1 cellular context compared by ENCODE assay signal in the genomic region with DNA sequence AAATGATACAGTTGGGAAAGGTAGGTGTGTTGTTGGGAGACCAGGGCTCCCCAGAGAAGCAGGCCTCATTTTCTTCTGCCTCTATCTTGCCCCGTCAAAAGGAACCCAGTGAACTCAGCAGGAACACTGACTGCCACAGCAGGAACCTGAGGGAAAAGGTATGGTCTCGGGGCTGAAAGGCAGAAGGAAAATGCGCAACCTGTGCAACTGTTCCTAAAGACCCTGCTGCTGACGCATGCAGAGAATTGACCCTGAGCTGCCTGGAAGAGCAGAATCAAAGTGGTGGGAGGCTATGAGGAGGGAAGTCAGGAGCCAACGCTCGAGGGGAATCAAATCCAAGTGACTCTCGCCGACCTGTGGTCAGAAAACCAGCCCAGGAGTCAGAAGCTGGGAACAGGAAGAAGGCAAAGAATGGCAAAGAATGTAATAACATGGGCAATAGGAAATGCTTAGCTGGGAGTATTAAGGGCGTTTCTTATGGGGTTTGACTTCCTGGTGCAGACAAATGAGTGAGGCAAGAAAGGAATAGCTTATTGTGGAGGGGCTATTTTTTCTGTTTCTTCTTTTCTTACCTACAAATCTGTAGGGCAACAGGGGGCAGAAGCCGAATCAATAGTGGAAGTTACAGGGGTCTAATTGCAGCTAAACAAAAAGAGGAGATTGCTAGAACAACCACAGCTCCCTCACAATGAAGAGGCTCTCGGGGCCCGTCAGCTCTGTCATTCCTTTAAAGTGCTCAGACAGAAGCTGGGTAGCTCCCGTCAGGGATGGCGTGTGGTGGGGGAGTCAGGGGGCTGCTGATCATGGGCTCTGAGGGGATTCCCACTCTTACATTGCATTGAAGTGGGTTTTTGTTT.
TF ChIP-seq lines count a peak whose summit lies in the region.

No MANE protein-coding gene starts in this region.

TF ChIP-seq in GM23338, 12 proteins besides CTCF, POLR2A, EP300 and RAD21 (continued from another document):
- TF ChIP-seq, protein P1, sequence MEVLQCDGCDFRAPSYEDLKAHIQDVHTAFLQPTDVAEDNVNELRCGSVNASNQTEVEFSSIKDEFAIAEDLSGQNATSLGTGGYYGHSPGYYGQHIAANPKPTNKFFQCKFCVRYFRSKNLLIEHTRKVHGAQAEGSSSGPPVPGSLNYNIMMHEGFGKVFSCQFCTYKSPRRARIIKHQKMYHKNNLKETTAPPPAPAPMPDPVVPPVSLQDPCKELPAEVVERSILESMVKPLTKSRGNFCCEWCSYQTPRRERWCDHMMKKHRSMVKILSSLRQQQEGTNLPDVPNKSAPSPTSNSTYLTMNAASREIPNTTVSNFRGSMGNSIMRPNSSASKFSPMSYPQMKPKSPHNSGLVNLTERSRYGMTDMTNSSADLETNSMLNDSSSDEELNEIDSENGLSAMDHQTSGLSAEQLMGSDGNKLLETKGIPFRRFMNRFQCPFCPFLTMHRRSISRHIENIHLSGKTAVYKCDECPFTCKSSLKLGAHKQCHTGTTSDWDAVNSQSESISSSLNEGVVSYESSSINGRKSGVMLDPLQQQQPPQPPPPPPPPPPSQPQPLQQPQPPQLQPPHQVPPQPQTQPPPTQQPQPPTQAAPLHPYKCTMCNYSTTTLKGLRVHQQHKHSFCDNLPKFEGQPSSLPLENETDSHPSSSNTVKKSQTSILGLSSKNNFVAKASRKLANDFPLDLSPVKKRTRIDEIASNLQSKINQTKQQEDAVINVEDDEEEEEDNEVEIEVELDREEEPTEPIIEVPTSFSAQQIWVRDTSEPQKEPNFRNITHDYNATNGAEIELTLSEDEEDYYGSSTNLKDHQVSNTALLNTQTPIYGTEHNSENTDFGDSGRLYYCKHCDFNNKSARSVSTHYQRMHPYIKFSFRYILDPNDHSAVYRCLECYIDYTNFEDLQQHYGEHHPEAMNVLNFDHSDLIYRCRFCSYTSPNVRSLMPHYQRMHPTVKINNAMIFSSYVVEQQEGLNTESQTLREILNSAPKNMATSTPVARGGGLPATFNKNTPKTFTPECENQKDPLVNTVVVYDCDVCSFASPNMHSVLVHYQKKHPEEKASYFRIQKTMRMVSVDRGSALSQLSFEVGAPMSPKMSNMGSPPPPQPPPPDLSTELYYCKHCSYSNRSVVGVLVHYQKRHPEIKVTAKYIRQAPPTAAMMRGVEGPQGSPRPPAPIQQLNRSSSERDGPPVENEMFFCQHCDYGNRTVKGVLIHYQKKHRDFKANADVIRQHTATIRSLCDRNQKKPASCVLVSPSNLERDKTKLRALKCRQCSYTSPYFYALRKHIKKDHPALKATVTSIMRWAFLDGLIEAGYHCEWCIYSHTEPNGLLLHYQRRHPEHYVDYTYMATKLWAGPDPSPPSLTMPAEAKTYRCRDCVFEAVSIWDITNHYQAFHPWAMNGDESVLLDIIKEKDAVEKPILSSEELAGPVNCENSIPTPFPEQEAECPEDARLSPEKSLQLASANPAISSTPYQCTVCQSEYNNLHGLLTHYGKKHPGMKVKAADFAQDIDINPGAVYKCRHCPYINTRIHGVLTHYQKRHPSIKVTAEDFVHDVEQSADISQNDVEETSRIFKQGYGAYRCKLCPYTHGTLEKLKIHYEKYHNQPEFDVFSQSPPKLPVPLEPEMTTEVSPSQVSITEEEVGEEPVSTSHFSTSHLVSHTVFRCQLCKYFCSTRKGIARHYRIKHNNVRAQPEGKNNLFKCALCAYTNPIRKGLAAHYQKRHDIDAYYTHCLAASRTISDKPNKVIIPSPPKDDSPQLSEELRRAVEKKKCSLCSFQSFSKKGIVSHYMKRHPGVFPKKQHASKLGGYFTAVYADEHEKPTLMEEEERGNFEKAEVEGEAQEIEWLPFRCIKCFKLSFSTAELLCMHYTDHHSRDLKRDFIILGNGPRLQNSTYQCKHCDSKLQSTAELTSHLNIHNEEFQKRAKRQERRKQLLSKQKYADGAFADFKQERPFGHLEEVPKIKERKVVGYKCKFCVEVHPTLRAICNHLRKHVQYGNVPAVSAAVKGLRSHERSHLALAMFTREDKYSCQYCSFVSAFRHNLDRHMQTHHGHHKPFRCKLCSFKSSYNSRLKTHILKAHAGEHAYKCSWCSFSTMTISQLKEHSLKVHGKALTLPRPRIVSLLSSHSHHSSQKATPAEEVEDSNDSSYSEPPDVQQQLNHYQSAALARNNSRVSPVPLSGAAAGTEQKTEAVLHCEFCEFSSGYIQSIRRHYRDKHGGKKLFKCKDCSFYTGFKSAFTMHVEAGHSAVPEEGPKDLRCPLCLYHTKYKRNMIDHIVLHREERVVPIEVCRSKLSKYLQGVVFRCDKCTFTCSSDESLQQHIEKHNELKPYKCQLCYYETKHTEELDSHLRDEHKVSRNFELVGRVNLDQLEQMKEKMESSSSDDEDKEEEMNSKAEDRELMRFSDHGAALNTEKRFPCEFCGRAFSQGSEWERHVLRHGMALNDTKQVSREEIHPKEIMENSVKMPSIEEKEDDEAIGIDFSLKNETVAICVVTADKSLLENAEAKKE (CRISPR knock-in tag; IDR thresholded peaks at IDR 0.05): no peak
- no peak for TF ChIP-seq ZNF331 (CRISPR knock-in tag; IDR thresholded peaks at IDR 0.05; ENCODE audit: low read depth)
- no peak for TF ChIP-seq EZH2phosphoT487 (IDR thresholded peaks at IDR 0.05; ENCODE audit: unreplicated experiment)
- TF ChIP-seq, protein P2, sequence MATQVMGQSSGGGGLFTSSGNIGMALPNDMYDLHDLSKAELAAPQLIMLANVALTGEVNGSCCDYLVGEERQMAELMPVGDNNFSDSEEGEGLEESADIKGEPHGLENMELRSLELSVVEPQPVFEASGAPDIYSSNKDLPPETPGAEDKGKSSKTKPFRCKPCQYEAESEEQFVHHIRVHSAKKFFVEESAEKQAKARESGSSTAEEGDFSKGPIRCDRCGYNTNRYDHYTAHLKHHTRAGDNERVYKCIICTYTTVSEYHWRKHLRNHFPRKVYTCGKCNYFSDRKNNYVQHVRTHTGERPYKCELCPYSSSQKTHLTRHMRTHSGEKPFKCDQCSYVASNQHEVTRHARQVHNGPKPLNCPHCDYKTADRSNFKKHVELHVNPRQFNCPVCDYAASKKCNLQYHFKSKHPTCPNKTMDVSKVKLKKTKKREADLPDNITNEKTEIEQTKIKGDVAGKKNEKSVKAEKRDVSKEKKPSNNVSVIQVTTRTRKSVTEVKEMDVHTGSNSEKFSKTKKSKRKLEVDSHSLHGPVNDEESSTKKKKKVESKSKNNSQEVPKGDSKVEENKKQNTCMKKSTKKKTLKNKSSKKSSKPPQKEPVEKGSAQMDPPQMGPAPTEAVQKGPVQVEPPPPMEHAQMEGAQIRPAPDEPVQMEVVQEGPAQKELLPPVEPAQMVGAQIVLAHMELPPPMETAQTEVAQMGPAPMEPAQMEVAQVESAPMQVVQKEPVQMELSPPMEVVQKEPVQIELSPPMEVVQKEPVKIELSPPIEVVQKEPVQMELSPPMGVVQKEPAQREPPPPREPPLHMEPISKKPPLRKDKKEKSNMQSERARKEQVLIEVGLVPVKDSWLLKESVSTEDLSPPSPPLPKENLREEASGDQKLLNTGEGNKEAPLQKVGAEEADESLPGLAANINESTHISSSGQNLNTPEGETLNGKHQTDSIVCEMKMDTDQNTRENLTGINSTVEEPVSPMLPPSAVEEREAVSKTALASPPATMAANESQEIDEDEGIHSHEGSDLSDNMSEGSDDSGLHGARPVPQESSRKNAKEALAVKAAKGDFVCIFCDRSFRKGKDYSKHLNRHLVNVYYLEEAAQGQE (IDR thresholded peaks at IDR 0.05; ENCODE audit: unreplicated experiment): no peak
- no peak for TF ChIP-seq STAT1 (IDR thresholded peaks at IDR 0.05; ENCODE audit: unreplicated experiment)
- no peak for TF ChIP-seq EZH2 (IDR thresholded peaks at IDR 0.05; ENCODE audit: low read depth, unreplicated experiment)
- no peak for TF ChIP-seq ZNF114 (CRISPR knock-in tag; IDR thresholded peaks at IDR 0.05)
- no peak for TF ChIP-seq JUNB (IDR thresholded peaks at IDR 0.05; ENCODE audit: unreplicated experiment)
- TF ChIP-seq NANOG (IDR thresholded peaks at IDR 0.05; ENCODE audit: borderline replicate concordance): no peak
